Comparison of ENCODE assay signal across 8 cellular contexts in the genomic region with DNA sequence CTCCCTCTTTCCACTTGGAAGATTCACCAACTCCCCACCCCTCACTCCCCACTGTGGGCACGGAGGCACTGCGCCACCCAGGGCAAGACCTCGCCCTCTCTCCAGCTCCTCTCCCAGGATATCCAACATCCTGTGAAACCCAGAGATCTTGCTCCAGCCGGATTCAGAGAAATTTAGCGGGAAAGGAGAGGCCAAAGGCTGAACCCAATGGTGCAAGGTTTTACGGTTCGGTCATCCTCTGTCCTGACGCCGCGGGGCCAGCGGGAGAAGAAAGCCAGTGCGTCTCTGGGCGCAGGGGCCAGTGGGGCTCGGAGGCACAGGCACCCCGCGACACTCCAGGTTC. TPM values are rescaled to one million over a fixed set of nuclear protein-coding genes. Genes with fewer than 3 reads are reported as not detected.
DNase-seq lines count a peak whose midpoint lies in the region; ATAC-seq and TF ChIP-seq lines count a peak whose summit lies in the region.

No MANE protein-coding gene starts in this region.

- DNase-seq in CD4-positive, alpha-beta memory T cell, result no peak
- DNase-seq in NT2/D1 (ENCODE audit: low read depth, low spot score) (no peak), endothelial cell (ENCODE audit: low spot score) (no peak), posterior vena cava (ENCODE audit: low spot score) (no peak)

- no peak for TF ChIP-seq POLR2A in GM18505 (IDR thresholded peaks at IDR 0.05; ENCODE audit: borderline replicate concordance, extremely low read depth, insufficient read depth, insufficient read length)

- H3K27me3 Mint-ChIP-seq in CD4-positive, alpha-beta memory T cell, result no peaks in the 10 kb centered on the region
- peaks cover 8% of the 10 kb centered on the region for H3K27me3 Mint-ChIP-seq in endothelial cell (ENCODE audit: unreplicated experiment)

- CTCF ChIA-PET in CD4-positive, alpha-beta memory T cell (lab: Charles Lee; ENCODE audit: partially characterized antibody), result interaction anchor here (0.7 to 5.0 kb wide), 12 partner anchors 9 to 168 kb away, joined by 3 to 92 read pairs (median 4); no protein-coding TSS in a partner anchor

- H3K4me1 ChIP-seq in CD4-positive, alpha-beta memory T cell (ENCODE audit: insufficient read depth, low read length), result peaks cover 37% of the 10 kb centered on the region
- H3K4me1 ChIP-seq in NT2/D1 (ENCODE audit: insufficient read depth, insufficient read length) (no peaks in the 10 kb centered on the region), neuron (ENCODE audit: insufficient read depth, low read length) (peaks cover 11% of the 10 kb centered on the region)

- ATAC-seq in GM21528 (IDR thresholded peaks at IDR 0.05; ENCODE audit: low FRiP score, unreplicated experiment), result no peak
- no peak for ATAC-seq in HG02885 (IDR thresholded peaks at IDR 0.05; ENCODE audit: poor library complexity, unreplicated experiment)
- ATAC-seq in GM18505 (IDR thresholded peaks at IDR 0.05; ENCODE audit: unreplicated experiment), result no peak

- peaks cover 5 to 45% of the 10 kb centered on the region in 2 donors for H3K36me3 Mint-ChIP-seq in CD4-positive, alpha-beta memory T cell
- peaks cover 10% of the 10 kb centered on the region for H3K36me3 Mint-ChIP-seq in endothelial cell (ENCODE audit: low read depth, unreplicated experiment)

- peak overlapping the region; percentile 98 for H3K27ac ChIP-seq in CD4-positive, alpha-beta memory T cell (ENCODE audit: low read depth, low read length)

- H2AFZ ChIP-seq in neuron (ENCODE audit: low read depth, low read length), result peak overlapping the region; percentile 73

- intact Hi-C loops in CD4-positive, alpha-beta memory T cell (cut with micrococcal nuclease), result loop anchor here (2.0 kb wide), 1 partner anchor 16 kb away; no protein-coding TSS in a partner anchor
- intact Hi-C loops in posterior vena cava (cut with DNase I), result loop anchor here in 1 of 2 donors (10.0 kb wide), 1 partner anchor 256 kb away; no protein-coding TSS in a partner anchor

- H3K27me3 ChIP-seq in CD4-positive, alpha-beta memory T cell (ENCODE audit: insufficient read depth, low read length), result no peaks in the 10 kb centered on the region
- H3K27me3 ChIP-seq in NT2/D1 (ENCODE audit: insufficient read depth, insufficient read length), result peaks cover 30% of the 10 kb centered on the region
- peaks cover 33% of the 10 kb centered on the region for H3K27me3 ChIP-seq in neuron (ENCODE audit: insufficient read depth, low read length)

- peaks cover 2% of the 10 kb centered on the region for H3K36me3 ChIP-seq in CD4-positive, alpha-beta memory T cell (ENCODE audit: insufficient read depth, low read length)
- H3K36me3 ChIP-seq in NT2/D1 (ENCODE audit: insufficient read depth, insufficient read length, low read length) (peaks cover 22% of the 10 kb centered on the region), neuron (ENCODE audit: insufficient read depth, low read length) (no peaks in the 10 kb centered on the region)

- peaks cover 32 to 61% (median 41%) of the 10 kb centered on the region in 4 donors for H3K4me1 Mint-ChIP-seq in CD4-positive, alpha-beta memory T cell
- peaks cover 21% of the 10 kb centered on the region for H3K4me1 Mint-ChIP-seq in endothelial cell (ENCODE audit: unreplicated experiment)

- no peak for TF ChIP-seq CTCF in endothelial cell (IDR thresholded peaks at IDR 0.05; ENCODE audit: unreplicated experiment)

- peak overlapping the region; percentile 95 to 99 (median 98) for H3K4me3 Mint-ChIP-seq in CD4-positive, alpha-beta memory T cell
- H3K4me3 Mint-ChIP-seq in endothelial cell (ENCODE audit: unreplicated experiment), result peak overlapping the region; percentile 93

- H3K9ac ChIP-seq in NT2/D1 (ENCODE audit: insufficient read length, low read depth), result peak overlapping the region; percentile 77

- no peaks in the 10 kb centered on the region for H3K9me3 Mint-ChIP-seq in CD4-positive, alpha-beta memory T cell
- no peaks in the 10 kb centered on the region for H3K9me3 Mint-ChIP-seq in endothelial cell (ENCODE audit: unreplicated experiment)

- peak overlapping the region; percentile 30 to 84 for H3K4me3 ChIP-seq in CD4-positive, alpha-beta memory T cell (ENCODE audit: low read length in 2 of 2)
- H3K4me3 ChIP-seq in NT2/D1 (ENCODE audit: insufficient read length, low read depth) (peak overlapping the region; percentile 76), neuron (ENCODE audit: low read length) (peak overlapping the region; percentile 43)

- POLR2A ChIA-PET in CD4-positive, alpha-beta memory T cell (lab: Charles Lee; ENCODE audit: partially characterized antibody), result interaction anchor here (0.7 to 15.5 kb wide), 25 partner anchors 9 to 222 kb away, joined by 3 to 1106 read pairs (median 12); partner anchors contain the start of gene PDHX

- H3K27ac Mint-ChIP-seq in CD4-positive, alpha-beta memory T cell, result peak overlapping the region; percentile 93 to 99 (median 98)
- no peak overlapping the region for H3K27ac Mint-ChIP-seq in endothelial cell (ENCODE audit: unreplicated experiment)

- H3K9me3 ChIP-seq in CD4-positive, alpha-beta memory T cell (ENCODE audit: control insufficient read depth in 1 of 2, low read length in 2 of 2), result no peaks in the 10 kb centered on the region
- H3K9me3 ChIP-seq in NT2/D1 (ENCODE audit: insufficient read depth, low read length), result no peaks in the 10 kb centered on the region
- no peaks in the 10 kb centered on the region for H3K9me3 ChIP-seq in neuron (ENCODE audit: low read length)

RNA-seq across cellular contexts. Expression of gene CD44, which starts 0.4 kb away (rescaled TPM):
- 100 to 1,000 TPM; 808 to 809 TPM for total RNA-seq in CD4-positive, alpha-beta memory T cell
- polyA plus RNA-seq in CD4-positive, alpha-beta memory T cell, result 100 to 1,000 TPM; 390 to 554 TPM
- total RNA-seq in endothelial cell (ENCODE audit: unreplicated experiment), result 155 TPM
- total RNA-seq in posterior vena cava, result 100 to 1,000 TPM; 219 to 562 TPM
